Comparison of ENCODE assay signal across 7 cellular contexts in genomic region chr1:65067491-65068201, GRCh38.
DNase-seq lines count a peak whose midpoint lies in the region; ATAC-seq and TF ChIP-seq lines count a peak whose summit lies in the region.

No MANE protein-coding gene starts in this region.

- ATAC-seq in HG03103 (IDR thresholded peaks at IDR 0.05; ENCODE audit: low read depth, unreplicated experiment), result peak; percentile 20

- TF ChIP-seq POLR2A in GM15510 (IDR thresholded peaks at IDR 0.05; ENCODE audit: borderline replicate concordance, extremely low read depth, insufficient read length), result peak; percentile 33

- DNase-seq in NCI-H446 treated with DMSO at 0.1 percent for 48 hours (lab: John Stamatoyannopoulos, UW), result peak; percentile 90
- DNase-seq in activated CD4-positive, alpha-beta T cell treated with anti-CD3 and anti-CD28 coated beads for 4 hours, result peak; percentile 47 to 55
- peak; percentile 86 for DNase-seq in dermis blood vessel endothelial cell
- peak; percentile 81 for DNase-seq in kidney tubule cell (ENCODE audit: low spot score)
- peak; percentile 16 to 28 for DNase-seq in stimulated activated CD4-positive, alpha-beta T cell treated with anti-CD3 and anti-CD28 coated beads, Interleukin-15, amount 100 ng/mL, for 1 hour (ENCODE audit: low read depth in 1 of 2, low spot score in 1 of 2)

Comparison
In these comparisons a context has a peak if more than half of its experiments do, and no peak if none do; other contexts are left out.
1. Peak in every context shown above with its lines: DNase-seq and ATAC-seq.
2. DNase-seq: peak in every context shown above with its lines; median percentile 90 in NCI-H446 treated with DMSO at 0.1 percent for 48 hours; 86 in dermis blood vessel endothelial cell; 81 in kidney tubule cell; 51 in activated CD4-positive, alpha-beta T cell treated with anti-CD3 and anti-CD28 coated beads for 4 hours; 22 in stimulated activated CD4-positive, alpha-beta T cell treated with anti-CD3 and anti-CD28 coated beads, Interleukin-15, amount 100 ng/mL, for 1 hour.